ENCODE assay signal across 1 cellular context in the genomic region with DNA sequence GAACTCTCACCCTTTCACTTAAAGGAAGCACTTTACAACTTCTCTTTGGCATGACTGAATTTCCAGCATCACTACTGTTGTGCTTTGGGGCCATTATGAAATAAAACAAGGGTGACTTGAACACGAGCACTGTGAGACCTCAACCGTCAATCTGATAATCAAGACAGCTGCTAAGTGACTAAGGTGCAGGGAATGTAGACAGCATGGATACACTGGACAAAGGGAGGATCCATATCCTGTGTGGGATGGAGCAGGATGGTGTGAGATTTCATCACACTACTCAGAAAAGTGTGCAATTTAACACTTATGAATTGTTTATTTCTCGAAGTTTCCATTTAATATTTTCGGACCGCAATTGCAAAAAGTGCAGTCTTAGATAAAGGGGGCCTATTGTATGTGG.
TF ChIP-seq lines count a peak whose summit lies in the region.

No MANE protein-coding gene starts in this region.

TF ChIP-seq in H1, 55 proteins besides CTCF, POLR2A, EP300 and RAD21:
- TF ChIP-seq ZNF274 (IDR thresholded peaks at IDR 0.05; ENCODE audit: borderline replicate concordance, extremely low read depth, low read length) (no peak), SAP30 (IDR thresholded peaks at IDR 0.05; ENCODE audit: insufficient read depth, insufficient replicate concordance, low read length) (no peak), RFX5 (IDR thresholded peaks at IDR 0.05; ENCODE audit: borderline replicate concordance, low read depth, low read length) (no peak), TAF1 (IDR thresholded peaks at IDR 0.05; ENCODE audit: low read depth, low read length) (no peak), CHD1 (IDR thresholded peaks at IDR 0.05; ENCODE audit: low read depth, low read length) (no peak), TBP (IDR thresholded peaks at IDR 0.05; ENCODE audit: low read depth, low read length) (no peak), HDAC6 (IDR thresholded peaks at IDR 0.05; ENCODE audit: low read depth, low read length) (no peak), FOSL1 (IDR thresholded peaks at IDR 0.05; ENCODE audit: insufficient read depth, low read depth, low read length) (no peak), POLR2AphosphoS5 (IDR thresholded peaks at IDR 0.05; ENCODE audit: low read depth, low read length) (no peak), SIN3A (conservative IDR thresholded peaks at IDR 0.05 in 1 of 2, IDR thresholded peaks at IDR 0.05 in 1 of 2; ENCODE audit: low read depth in 1 of 2, low read length in 2 of 2) (no peak)
- TF ChIP-seq, protein P1, sequence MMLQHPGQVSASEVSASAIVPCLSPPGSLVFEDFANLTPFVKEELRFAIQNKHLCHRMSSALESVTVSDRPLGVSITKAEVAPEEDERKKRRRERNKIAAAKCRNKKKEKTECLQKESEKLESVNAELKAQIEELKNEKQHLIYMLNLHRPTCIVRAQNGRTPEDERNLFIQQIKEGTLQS (IDR thresholded peaks at IDR 0.05; ENCODE audit: insufficient read depth, low read depth, low read length): no peak
TF ChIP-seq in H1: peak in this region for 0.
